Comparison of ENCODE assay signal across 8 cellular contexts in the genomic region with DNA sequence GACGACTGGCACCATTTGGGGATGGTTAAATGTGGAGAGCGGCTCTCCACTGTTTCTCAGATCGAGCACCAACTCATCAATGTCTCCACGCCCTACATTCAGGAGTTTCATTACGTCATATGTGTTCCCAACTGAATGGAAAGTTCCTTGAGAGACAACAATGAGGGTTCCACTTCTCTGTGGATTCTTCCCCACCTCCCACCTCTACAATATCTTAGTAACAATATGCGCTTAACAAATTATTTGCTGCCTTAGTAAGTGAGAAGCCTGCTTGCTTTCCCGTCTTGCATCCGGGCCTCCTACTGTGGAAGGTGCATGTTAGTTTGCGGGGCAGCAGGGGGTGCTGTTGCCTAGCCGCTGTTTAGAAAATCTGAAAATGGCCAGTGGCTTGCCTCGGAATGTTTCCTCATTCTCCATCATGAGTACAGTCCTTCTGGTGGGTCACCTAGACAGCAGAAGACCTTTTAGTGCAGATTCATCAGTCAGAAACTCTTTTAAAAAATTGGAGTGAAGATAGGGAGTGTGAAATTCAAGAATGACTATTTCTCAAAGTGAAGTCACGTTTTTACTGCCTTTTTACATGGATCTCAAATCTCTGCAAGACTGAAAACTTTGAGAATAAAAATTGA. TPM values are rescaled to one million over a fixed set of nuclear protein-coding genes. Genes with fewer than 3 reads are reported as not detected.
DNase-seq lines count a peak whose midpoint lies in the region; ATAC-seq and TF ChIP-seq lines count a peak whose summit lies in the region.

No MANE protein-coding gene starts in this region.

- no peaks in the 10 kb centered on the region for H3K79me1 ChIP-seq in trophoblast cell (ENCODE audit: low read length)

- no peaks in the 10 kb centered on the region for H3K27me3 ChIP-seq in trophoblast cell (ENCODE audit: insufficient read depth, low read length)

- ATAC-seq in GM18520 (IDR thresholded peaks at IDR 0.05; ENCODE audit: unreplicated experiment) (peak; percentile 71), HG03135 (IDR thresholded peaks at IDR 0.05; ENCODE audit: unreplicated experiment) (peak; percentile 83)

- no peak overlapping the region for H2BK120ac ChIP-seq in trophoblast cell (ENCODE audit: insufficient read depth, low read length, poor library complexity)

- no peak overlapping the region for H2AK5ac ChIP-seq in trophoblast cell (ENCODE audit: low read length)

- H4K8ac ChIP-seq in trophoblast cell (ENCODE audit: low read depth, low read length): no peak overlapping the region

- no peak overlapping the region for H3K4me3 ChIP-seq in AG10803 (ENCODE audit: low read length)
- H3K4me3 ChIP-seq in trophoblast cell (ENCODE audit: low read depth, low read length): no peak overlapping the region

- H4K91ac ChIP-seq in trophoblast cell (ENCODE audit: low read depth, low read length): no peak overlapping the region

- H2AFZ ChIP-seq in trophoblast cell (ENCODE audit: insufficient read depth, low read length, poor library complexity): no peak overlapping the region

- H3K4me3 Mint-ChIP-seq in activated T-cell treated with anti-CD3 and anti-CD28 coated beads, Interleukin-2, amount 50 U/mL, for 24 hours: no peak overlapping the region

- no peaks in the 10 kb centered on the region for H3K9me3 ChIP-seq in trophoblast cell (ENCODE audit: insufficient read depth, low read depth, low read length)

- H4K12ac ChIP-seq in trophoblast cell (ENCODE audit: low read depth, low read length): no peak overlapping the region

- H3K18ac ChIP-seq in trophoblast cell (ENCODE audit: low read length): no peak overlapping the region

- H2BK5ac ChIP-seq in trophoblast cell (ENCODE audit: low read depth, low read length, poor library complexity): no peak overlapping the region

- no peak overlapping the region for H3K14ac ChIP-seq in trophoblast cell (ENCODE audit: low read length)

- peaks cover under 1% of the 10 kb centered on the region for H3K27me3 Mint-ChIP-seq in activated T-cell treated with anti-CD3 and anti-CD28 coated beads, Interleukin-2, amount 50 U/mL, for 24 hours

- H3K27ac ChIP-seq in trophoblast cell (ENCODE audit: low read depth, low read length): no peak overlapping the region

- no peak overlapping the region for H3K4me2 ChIP-seq in trophoblast cell (ENCODE audit: low read length)

- TF ChIP-seq CTCF in AG10803 (conservative IDR thresholded peaks at IDR 0.05; ENCODE audit: low read length): peak; percentile 90

- no peaks in the 10 kb centered on the region for H3K4me1 Mint-ChIP-seq in activated T-cell treated with anti-CD3 and anti-CD28 coated beads, Interleukin-2, amount 50 U/mL, for 24 hours (ENCODE audit: low read depth)

- no peak overlapping the region for H3K23ac ChIP-seq in trophoblast cell (ENCODE audit: low read length)

- no peaks in the 10 kb centered on the region for H3K36me3 Mint-ChIP-seq in activated T-cell treated with anti-CD3 and anti-CD28 coated beads, Interleukin-2, amount 50 U/mL, for 24 hours (ENCODE audit: low read depth)

- H3K9ac ChIP-seq in trophoblast cell (ENCODE audit: low read length): no peak overlapping the region

- H3K4me1 ChIP-seq in trophoblast cell (ENCODE audit: control insufficient read depth in 1 of 2, insufficient read depth in 2 of 2, low read length in 2 of 2): no peaks in the 10 kb centered on the region

- H3K79me2 ChIP-seq in trophoblast cell (ENCODE audit: control insufficient read depth, insufficient read depth, low read length, poor library complexity): no peaks in the 10 kb centered on the region

- H3K9me3 Mint-ChIP-seq in activated T-cell treated with anti-CD3 and anti-CD28 coated beads, Interleukin-2, amount 50 U/mL, for 24 hours: no peaks in the 10 kb centered on the region

- H2BK12ac ChIP-seq in trophoblast cell (ENCODE audit: low read length): no peak overlapping the region

- no peak overlapping the region for H3K27ac Mint-ChIP-seq in activated T-cell treated with anti-CD3 and anti-CD28 coated beads, Interleukin-2, amount 50 U/mL, for 24 hours

- peaks cover 0 to 19% of the 10 kb centered on the region in 2 experiments for H3K36me3 ChIP-seq in trophoblast cell (ENCODE audit: control insufficient read depth in 1 of 2, insufficient read depth in 2 of 2, low read length in 2 of 2)

- WGBS in trophoblast cell (ENCODE audit: extremely low coverage, insufficient coverage, insufficient read length): no CpG with 5 or more reads among the region's 12 CpGs

- DNase-seq in AG10803 (ENCODE audit: low read depth): peak; percentile 46
- DNase-seq in NCI-H510A treated with DMSO at 0.1 percent for 48 hours (lab: John Stamatoyannopoulos, UW): peak; percentile 36
- DNase-seq in activated T-cell treated with anti-CD3 and anti-CD28 coated beads, Interleukin-2, amount 50 U/mL, for 24 hours: peak; percentile 46
- DNase-seq in foreskin melanocyte: peak; percentile 29
- peak; percentile 20 to 76 for DNase-seq in trophoblast cell
- DNase-seq in SHP77 treated with DMSO at 0.1 percent for 48 hours (lab: John Stamatoyannopoulos, UW): no peak

- H3K4ac ChIP-seq in trophoblast cell (ENCODE audit: low read depth, low read length): no peak overlapping the region

RNA-seq across cellular contexts. Expression of a gene that starts 55.7 kb away (rescaled TPM):
- not detected in 2 replicates for polyA plus RNA-seq in trophoblast cell (2013)
